1 cellular context compared by ENCODE assay signal in genomic region chr2:3264010-3264744, GRCh38.
TF ChIP-seq lines count a peak whose summit lies in the region.

No MANE protein-coding gene starts in this region.

TF ChIP-seq in neural cell, 6 proteins besides CTCF, POLR2A, EP300 and RAD21 (continued from another document):
- TF ChIP-seq POLR2AphosphoS5 (IDR thresholded peaks at IDR 0.05), result no peak
